8 cellular contexts compared by ENCODE assay signal in genomic region chr6:57173056-57173885, GRCh38. TPM values are rescaled to one million over a fixed set of nuclear protein-coding genes. Genes with fewer than 3 reads are reported as not detected.
DNase-seq lines count a peak whose midpoint lies in the region; ATAC-seq and TF ChIP-seq lines count a peak whose summit lies in the region.

No MANE protein-coding gene starts in this region.

- peak; percentile 8 for DNase-seq in NCI-H1092 treated with DMSO at 0.1 percent for 48 hours (lab: John Stamatoyannopoulos, UW)
- DNase-seq in NCI-H1092 (lab: John Stamatoyannopoulos, UW) = no peak
- DNase-seq in NAMALWA (ENCODE audit: low spot score) = peak; percentile 71
- DNase-seq in activated CD4-positive, alpha-beta T cell treated with anti-CD3 and anti-CD28 coated beads, Interleukin-2, amount 10 ng/mL, durations not matched to agents 24 days and 14 days = peak; percentile 79
- DNase-seq in epithelial cell of proximal tubule (ENCODE audit: low read depth) = peak; percentile 20
- DNase-seq in naive B cell = peak; percentile 7
- no peak for DNase-seq in type B pancreatic cell (ENCODE audit: extremely low spot score, unreplicated experiment)

- intact Hi-C loops in activated CD4-positive, alpha-beta T cell treated with anti-CD3 and anti-CD28 coated beads, Interleukin-2, amount 10 ng/mL, durations not matched to agents 24 days and 14 days (cut with micrococcal nuclease) = loop anchor here (2.0 to 5.0 kb wide), 3 partner anchors 14 to 216 kb away; partner anchors contain the start of gene BEND6

- no peak for TF ChIP-seq CTCF in epithelial cell of proximal tubule (conservative IDR thresholded peaks at IDR 0.05; ENCODE audit: low read depth, low read length)
- no peak for TF ChIP-seq CTCF in type B pancreatic cell (conservative IDR thresholded peaks at IDR 0.05)

- peaks cover 27% of the 10 kb centered on the region for H3K4me1 Mint-ChIP-seq in activated CD4-positive, alpha-beta T cell treated with anti-CD3 and anti-CD28 coated beads, Interleukin-2, amount 10 ng/mL, durations not matched to agents 24 days and 14 days
- H3K4me1 Mint-ChIP-seq in naive B cell (peaks cover 18 to 33% (median 31%) of the 10 kb centered on the region in 3 donors), type B pancreatic cell (ENCODE audit: unreplicated experiment) (peaks cover 14% of the 10 kb centered on the region)

- H3K4me3 Mint-ChIP-seq in activated CD4-positive, alpha-beta T cell treated with anti-CD3 and anti-CD28 coated beads, Interleukin-2, amount 10 ng/mL, durations not matched to agents 24 days and 14 days = peak overlapping the region; percentile 89
- H3K4me3 Mint-ChIP-seq in naive B cell = peak overlapping the region; percentile 89 to 96 (median 94)
- peak overlapping the region; percentile 92 for H3K4me3 Mint-ChIP-seq in type B pancreatic cell

- H3K4me3 ChIP-seq in epithelial cell of proximal tubule (ENCODE audit: low read depth, low read length) = peak overlapping the region; percentile 72

- no peaks in the 10 kb centered on the region for H3K27me3 Mint-ChIP-seq in activated CD4-positive, alpha-beta T cell treated with anti-CD3 and anti-CD28 coated beads, Interleukin-2, amount 10 ng/mL, durations not matched to agents 24 days and 14 days
- H3K27me3 Mint-ChIP-seq in naive B cell (no peaks in the 10 kb centered on the region), type B pancreatic cell (peaks cover 9% of the 10 kb centered on the region)

- no peak for ATAC-seq in naive B cell (ENCODE audit: low read depth in 2 of 2)
- ATAC-seq in HG02798 (IDR thresholded peaks at IDR 0.05; ENCODE audit: poor library complexity, unreplicated experiment) = no peak

- no peaks in the 10 kb centered on the region for H3K9me3 Mint-ChIP-seq in activated CD4-positive, alpha-beta T cell treated with anti-CD3 and anti-CD28 coated beads, Interleukin-2, amount 10 ng/mL, durations not matched to agents 24 days and 14 days
- no peaks in the 10 kb centered on the region for H3K9me3 Mint-ChIP-seq in naive B cell
- H3K9me3 Mint-ChIP-seq in type B pancreatic cell = no peaks in the 10 kb centered on the region

- H3K36me3 Mint-ChIP-seq in activated CD4-positive, alpha-beta T cell treated with anti-CD3 and anti-CD28 coated beads, Interleukin-2, amount 10 ng/mL, durations not matched to agents 24 days and 14 days (ENCODE audit: low read depth) = peaks cover 9% of the 10 kb centered on the region
- H3K36me3 Mint-ChIP-seq in naive B cell (no peaks in the 10 kb centered on the region), type B pancreatic cell (no peaks in the 10 kb centered on the region)

- peak overlapping the region; percentile 93 for H3K27ac Mint-ChIP-seq in activated CD4-positive, alpha-beta T cell treated with anti-CD3 and anti-CD28 coated beads, Interleukin-2, amount 10 ng/mL, durations not matched to agents 24 days and 14 days
- H3K27ac Mint-ChIP-seq in naive B cell (peak overlapping the region; percentile 28 to 93 (median 86)), type B pancreatic cell (peak overlapping the region; percentile 68)

RNA-seq across cellular contexts. Expression of gene BAG2, which starts 1.1 kb away (rescaled TPM):
- total RNA-seq in activated CD4-positive, alpha-beta T cell treated with anti-CD3 and anti-CD28 coated beads, Interleukin-2, amount 10 ng/mL, durations not matched to agents 24 days and 14 days = 13.1 and 13.2 TPM in 2 replicates
- total RNA-seq in epithelial cell of proximal tubule = 8.2 and 20.4 TPM in 2 replicates
- 1 to 10 TPM; 1.9 to 4.4 (median 2.4) TPM for polyA plus RNA-seq in naive B cell (ENCODE audit: low read depth in 6 of 6)
- total RNA-seq in type B pancreatic cell (ENCODE audit: low replicate concordance) = 1.5 and 3.8 TPM in 2 replicates

RNA-seq across cellular contexts. Expression of gene RAB23, which starts 48.8 kb away (rescaled TPM):
- 3.0 and 4.0 TPM in 2 replicates for total RNA-seq in activated CD4-positive, alpha-beta T cell treated with anti-CD3 and anti-CD28 coated beads, Interleukin-2, amount 10 ng/mL, durations not matched to agents 24 days and 14 days
- total RNA-seq in epithelial cell of proximal tubule (10.2 and 14.8 TPM in 2 replicates), type B pancreatic cell (ENCODE audit: low replicate concordance) (9.4 and 17.4 TPM in 2 replicates)
- under 1 TPM in 5 of 6 donors, not detected in 1; 0.26 to 0.79 (median 0.44) TPM for polyA plus RNA-seq in naive B cell (ENCODE audit: low read depth in 6 of 6)

Comparison
In these comparisons a context has a peak if more than half of its experiments do, and no peak if none do; other contexts are left out.
1. DNase-seq: peak in NCI-H1092 treated with DMSO at 0.1 percent for 48 hours (single experiment), NAMALWA (single experiment), activated CD4-positive, alpha-beta T cell treated with anti-CD3 and anti-CD28 coated beads, Interleukin-2, amount 10 ng/mL, durations not matched to agents 24 days and 14 days (single experiment), epithelial cell of proximal tubule (single experiment) and naive B cell (single experiment); none in NCI-H1092 (single experiment) and type B pancreatic cell (single experiment).
2. Peak in every context shown above with its lines, with median percentiles within 50 percentile points of each other: H3K27ac Mint-ChIP-seq and H3K4me3 Mint-ChIP-seq.